In genomic region chr10:323651-324293, GRCh38 we compare ENCODE assay signal across 8 cellular contexts.
A peak's percentile ranks its signal among the peaks of the same experiment; 100 is the strongest.
DNase-seq lines count a peak whose midpoint lies in the region; FAIRE-seq and TF ChIP-seq lines count a peak whose summit lies in the region.

No MANE protein-coding gene starts in this region.

- peak; percentile 69 for DNase-seq in GM12891 (ENCODE audit: insufficient read length, low spot score)
- peak; percentile 96 for DNase-seq in HFFc6
- peak; percentile 66 for DNase-seq in NCI-H460 (ENCODE audit: extremely low read depth, low read depth)
- peak; percentile 25 for DNase-seq in activated T-helper 9 cell treated with anti-CD3 and anti-CD28 coated beads, Interleukin-2, amount 50 U/mL, for 16 hours (ENCODE audit: low read depth)
- peak; percentile 82 for DNase-seq in cardiac septum (ENCODE audit: low spot score)
- peak; percentile 90 for DNase-seq in spleen
- no peak for DNase-seq in NCI-H2029 (lab: John Stamatoyannopoulos, UW)
- DNase-seq in HuH-7 (ENCODE audit: low spot score) = no peak

- H3K4me3 Mint-ChIP-seq in HFFc6 = peak overlapping the region; percentile 85

- intact Hi-C loops in cardiac septum (cut with DNase I) (no loop called here), spleen (cut with DNase I; ENCODE audit: low total_unique reads) (no loop called here)

- peak; percentile 89 for FAIRE-seq in GM12891 (lab: Jason Lieb, UNC)

- peak overlapping the region; percentile 32 to 73 (median 56) for H3K27ac ChIP-seq in spleen

- no peaks in the 10 kb centered on the region for H3K9me3 Mint-ChIP-seq in HFFc6

- no peak for TF ChIP-seq POLR2A in GM12891 (IDR thresholded peaks at IDR 0.05; ENCODE audit: low read depth, low read length)
- peak in 1 of 3 donors; percentile 21 for TF ChIP-seq POLR2A in spleen (IDR thresholded peaks at IDR 0.05)

- peak overlapping the region in 2 of 8 donors; percentile 22 to 48 for H3K4me3 ChIP-seq in spleen

- H3K4me1 Mint-ChIP-seq in HFFc6 (ENCODE audit: low read depth) = peaks cover 36% of the 10 kb centered on the region

- H3K4me1 ChIP-seq in spleen = peaks cover 5 to 22% (median 13%) of the 10 kb centered on the region in 6 donors

- H3K27me3 ChIP-seq in spleen (replicated peaks in 1 of 7) = no peaks in the 10 kb centered on the region

- no peak for TF ChIP-seq CTCF in HFFc6 (IDR thresholded peaks at IDR 0.05)
- TF ChIP-seq CTCF in spleen (IDR thresholded peaks at IDR 0.05 in 8 of 11, conservative IDR thresholded peaks at IDR 0.05 in 3 of 11) = peak in 1 of 11 experiments; percentile 18

- H3K27me3 Mint-ChIP-seq in HFFc6 (ENCODE audit: insufficient read depth) = peaks cover 11% of the 10 kb centered on the region

- H3K36me3 ChIP-seq in spleen = peaks cover 0 to 23% (median 3%) of the 10 kb centered on the region in 6 donors

- 30 to 40% (median 38%) methylated on average over 15 of the region's 15 CpGs for WGBS in spleen, 5 donors

- peak overlapping the region; percentile 95 for H3K27ac Mint-ChIP-seq in HFFc6

- H3K9me3 ChIP-seq in spleen = no peaks in the 10 kb centered on the region

- peaks cover 39% of the 10 kb centered on the region for H3K36me3 Mint-ChIP-seq in HFFc6 (ENCODE audit: low read depth)

TF ChIP-seq in GM12891, 5 proteins besides CTCF, POLR2A, EP300 and RAD21:
- peak; percentile 53; the same call in 1 of the 2 replicates for TF ChIP-seq POU2F2 (IDR thresholded peaks at IDR 0.05; ENCODE audit: low read depth, low read length)
- peak; percentile 79 for TF ChIP-seq SPI1 (IDR thresholded peaks at IDR 0.05; ENCODE audit: low read depth, low read length)
- TF ChIP-seq POLR2AphosphoS5 (IDR thresholded peaks at IDR 0.05; ENCODE audit: low read depth, low read length) = no peak

Comparison
In these comparisons a context has a peak if more than half of its experiments do, and no peak if none do; other contexts are left out.
1. DNase-seq: peak in GM12891 (single experiment), HFFc6 (single experiment), NCI-H460 (single experiment), activated T-helper 9 cell treated with anti-CD3 and anti-CD28 coated beads, Interleukin-2, amount 50 U/mL, for 16 hours (single experiment), cardiac septum (single experiment) and spleen (single experiment); none in NCI-H2029 (single experiment) and HuH-7 (single experiment).